In the genomic region with DNA sequence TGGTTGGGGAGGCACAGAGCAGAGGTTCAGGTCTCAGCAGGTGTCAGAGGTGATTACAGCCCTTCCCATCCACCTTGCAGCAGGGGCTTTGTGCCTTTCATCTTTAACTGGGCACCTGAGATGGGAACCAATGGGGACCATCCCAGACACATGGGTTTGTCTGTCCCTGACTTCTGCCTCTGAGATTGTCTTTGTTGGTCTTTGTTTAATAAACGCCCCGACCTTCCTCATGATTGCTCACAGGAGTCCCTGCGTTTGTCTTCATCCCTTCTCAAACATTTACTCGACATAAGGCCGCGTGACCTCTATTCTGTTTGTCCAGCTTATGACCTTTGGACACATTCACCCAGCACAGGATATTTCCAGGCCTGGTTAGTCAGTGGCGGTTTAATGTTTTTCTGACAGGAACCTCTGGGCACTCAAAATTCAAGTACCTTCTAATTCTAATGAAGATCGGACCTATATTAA, we compare ENCODE assay signal across 1 cellular context.
TF ChIP-seq lines count a peak whose summit lies in the region.

No MANE protein-coding gene starts in this region.

TF ChIP-seq in HepG2, 621 proteins besides CTCF, POLR2A, EP300 and RAD21 (continued from another document and continues in another):
- TF ChIP-seq, protein P1, sequence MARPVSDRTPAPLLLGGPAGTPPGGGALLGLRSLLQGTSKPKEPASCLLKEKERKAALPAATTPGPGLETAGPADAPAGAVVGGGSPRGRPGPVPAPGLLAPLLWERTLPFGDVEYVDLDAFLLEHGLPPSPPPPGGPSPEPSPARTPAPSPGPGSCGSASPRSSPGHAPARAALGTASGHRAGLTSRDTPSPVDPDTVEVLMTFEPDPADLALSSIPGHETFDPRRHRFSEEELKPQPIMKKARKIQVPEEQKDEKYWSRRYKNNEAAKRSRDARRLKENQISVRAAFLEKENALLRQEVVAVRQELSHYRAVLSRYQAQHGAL (CRISPR knock-in tag; IDR thresholded peaks at IDR 0.05; ENCODE audit: not compliant biosample characterization), result no peak
- TF ChIP-seq CBX5 (CRISPR knock-in tag; IDR thresholded peaks at IDR 0.05; ENCODE audit: borderline replicate concordance) (no peak), GTF3A (CRISPR knock-in tag; conservative IDR thresholded peaks at IDR 0.05) (no peak), FOXK1 (CRISPR knock-in tag; IDR thresholded peaks at IDR 0.05; ENCODE audit: borderline replicate concordance, low read depth) (peak; percentile 56; the same call in 1 of the 2 replicates), HNRNPH1 (optimal IDR thresholded peaks at IDR 0.05; ENCODE audit: low read depth, low read length) (no peak), ZNF205 (CRISPR knock-in tag; IDR thresholded peaks at IDR 0.05) (peak; percentile 60; the same call in 1 of the 2 replicates), JUN (CRISPR knock-in tag; IDR thresholded peaks at IDR 0.05) (no peak), THAP11 (CRISPR knock-in tag; IDR thresholded peaks at IDR 0.05) (peak; percentile 87), SRY (CRISPR knock-in tag; IDR thresholded peaks at IDR 0.05) (0 out of 2 replicates have a peak, but pooled peaks have one; percentile 32), AKAP8 (CRISPR knock-in tag; IDR thresholded peaks at IDR 0.05) (no peak), SALL1 (CRISPR knock-in tag; IDR thresholded peaks at IDR 0.05) (peak; percentile 79), PHF20 (CRISPR knock-in tag; IDR thresholded peaks at IDR 0.05) (no peak), ZNF569 (CRISPR knock-in tag; IDR thresholded peaks at IDR 0.05; ENCODE audit: borderline replicate concordance) (no peak), NR1H2 (CRISPR knock-in tag; IDR thresholded peaks at IDR 0.05; ENCODE audit: borderline replicate concordance, low read depth) (no peak), MIER2 (CRISPR knock-in tag; IDR thresholded peaks at IDR 0.05) (peak; percentile 60; the same call in 1 of the 2 replicates), POLR2AphosphoS5 (IDR thresholded peaks at IDR 0.05; ENCODE audit: low read depth, low read length) (no peak), TBL1XR1 (IDR thresholded peaks at IDR 0.05; ENCODE audit: borderline replicate concordance, low read length, partially characterized antibody) (no peak), KLF11 (CRISPR knock-in tag; IDR thresholded peaks at IDR 0.05) (no peak), NRL (CRISPR knock-in tag; IDR thresholded peaks at IDR 0.05; ENCODE audit: borderline replicate concordance) (no peak), HOXD1 (CRISPR knock-in tag; IDR thresholded peaks at IDR 0.05) (no peak), ZMYM4 (CRISPR knock-in tag; IDR thresholded peaks at IDR 0.05) (peak; percentile 67; the same call in 1 of the 2 replicates), SIX4 (CRISPR knock-in tag; IDR thresholded peaks at IDR 0.05) (no peak; the same call in none of the 2 replicates), ZNF619 (CRISPR knock-in tag; IDR thresholded peaks at IDR 0.05) (no peak), MED8 (CRISPR knock-in tag; IDR thresholded peaks at IDR 0.05; ENCODE audit: insufficient replicate concordance) (no peak), ZNF34 (CRISPR knock-in tag; IDR thresholded peaks at IDR 0.05; ENCODE audit: borderline replicate concordance) (no peak), HOXA3 (CRISPR knock-in tag; IDR thresholded peaks at IDR 0.05) (peak; percentile 69; the same call in 1 of the 2 replicates), ZNF441 (CRISPR knock-in tag; IDR thresholded peaks at IDR 0.05; ENCODE audit: borderline replicate concordance) (no peak), ZNF33A (CRISPR knock-in tag; IDR thresholded peaks at IDR 0.05; ENCODE audit: borderline replicate concordance) (no peak), IRX3 (CRISPR knock-in tag; IDR thresholded peaks at IDR 0.05; ENCODE audit: borderline replicate concordance, low read depth) (no peak), TBX2 (CRISPR knock-in tag; IDR thresholded peaks at IDR 0.05; ENCODE audit: borderline replicate concordance) (peak; percentile 94), ZNF282 (IDR thresholded peaks at IDR 0.05; ENCODE audit: partially characterized antibody) (no peak), RFXAP (CRISPR knock-in tag; IDR thresholded peaks at IDR 0.05; ENCODE audit: borderline replicate concordance) (no peak), REXO4 (CRISPR knock-in tag; IDR thresholded peaks at IDR 0.05; ENCODE audit: borderline replicate concordance) (no peak)
- TF ChIP-seq, protein P2, sequence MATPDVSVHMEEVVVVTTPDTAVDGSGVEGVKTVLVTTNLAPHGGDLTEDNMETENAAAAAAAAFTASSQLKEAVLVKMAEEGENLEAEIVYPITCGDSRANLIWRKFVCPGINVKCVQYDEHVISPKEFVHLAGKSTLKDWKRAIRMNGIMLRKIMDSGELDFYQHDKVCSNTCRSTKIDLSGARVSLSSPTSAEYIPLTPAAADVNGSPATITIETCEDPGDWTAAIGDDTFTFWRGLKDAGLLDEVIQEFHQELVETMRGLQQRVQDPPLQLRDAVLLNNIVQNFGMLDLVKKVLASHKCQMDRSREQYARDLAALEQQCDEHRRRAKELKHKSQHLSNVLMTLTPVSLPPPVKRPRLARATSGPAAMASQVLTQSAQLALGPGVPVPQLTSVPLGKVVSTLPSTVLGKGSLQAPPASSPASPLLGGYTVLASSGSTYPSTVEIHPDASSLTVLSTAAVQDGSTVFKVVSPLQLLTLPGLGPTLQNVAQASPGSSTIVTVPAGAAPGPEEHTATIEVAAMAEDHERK (CRISPR knock-in tag; IDR thresholded peaks at IDR 0.05; ENCODE audit: low read depth), result no peak
- TF ChIP-seq, protein P3, sequence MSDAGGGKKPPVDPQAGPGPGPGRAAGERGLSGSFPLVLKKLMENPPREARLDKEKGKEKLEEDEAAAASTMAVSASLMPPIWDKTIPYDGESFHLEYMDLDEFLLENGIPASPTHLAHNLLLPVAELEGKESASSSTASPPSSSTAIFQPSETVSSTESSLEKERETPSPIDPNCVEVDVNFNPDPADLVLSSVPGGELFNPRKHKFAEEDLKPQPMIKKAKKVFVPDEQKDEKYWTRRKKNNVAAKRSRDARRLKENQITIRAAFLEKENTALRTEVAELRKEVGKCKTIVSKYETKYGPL (CRISPR knock-in tag; IDR thresholded peaks at IDR 0.05), result no peak; the same call in 1 of the 2 replicates
- TF ChIP-seq, protein P4, sequence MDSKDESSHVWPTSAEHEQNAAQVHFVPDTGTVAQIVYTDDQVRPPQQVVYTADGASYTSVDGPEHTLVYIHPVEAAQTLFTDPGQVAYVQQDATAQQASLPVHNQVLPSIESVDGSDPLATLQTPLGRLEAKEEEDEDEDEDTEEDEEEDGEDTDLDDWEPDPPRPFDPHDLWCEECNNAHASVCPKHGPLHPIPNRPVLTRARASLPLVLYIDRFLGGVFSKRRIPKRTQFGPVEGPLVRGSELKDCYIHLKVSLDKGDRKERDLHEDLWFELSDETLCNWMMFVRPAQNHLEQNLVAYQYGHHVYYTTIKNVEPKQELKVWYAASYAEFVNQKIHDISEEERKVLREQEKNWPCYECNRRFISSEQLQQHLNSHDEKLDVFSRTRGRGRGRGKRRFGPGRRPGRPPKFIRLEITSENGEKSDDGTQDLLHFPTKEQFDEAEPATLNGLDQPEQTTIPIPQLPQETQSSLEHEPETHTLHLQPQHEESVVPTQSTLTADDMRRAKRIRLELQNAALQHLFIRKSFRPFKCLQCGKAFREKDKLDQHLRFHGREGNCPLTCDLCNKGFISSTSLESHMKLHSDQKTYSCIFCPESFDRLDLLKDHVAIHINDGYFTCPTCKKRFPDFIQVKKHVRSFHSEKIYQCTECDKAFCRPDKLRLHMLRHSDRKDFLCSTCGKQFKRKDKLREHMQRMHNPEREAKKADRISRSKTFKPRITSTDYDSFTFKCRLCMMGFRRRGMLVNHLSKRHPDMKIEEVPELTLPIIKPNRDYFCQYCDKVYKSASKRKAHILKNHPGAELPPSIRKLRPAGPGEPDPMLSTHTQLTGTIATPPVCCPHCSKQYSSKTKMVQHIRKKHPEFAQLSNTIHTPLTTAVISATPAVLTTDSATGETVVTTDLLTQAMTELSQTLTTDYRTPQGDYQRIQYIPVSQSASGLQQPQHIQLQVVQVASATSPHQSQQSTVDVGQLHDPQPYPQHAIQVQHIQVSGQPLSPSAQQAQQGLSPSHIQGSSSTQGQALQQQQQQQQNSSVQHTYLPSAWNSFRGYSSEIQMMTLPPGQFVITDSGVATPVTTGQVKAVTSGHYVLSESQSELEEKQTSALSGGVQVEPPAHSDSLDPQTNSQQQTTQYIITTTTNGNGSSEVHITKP (CRISPR knock-in tag; IDR thresholded peaks at IDR 0.05; ENCODE audit: low read depth), result no peak
- TF ChIP-seq, protein P5, sequence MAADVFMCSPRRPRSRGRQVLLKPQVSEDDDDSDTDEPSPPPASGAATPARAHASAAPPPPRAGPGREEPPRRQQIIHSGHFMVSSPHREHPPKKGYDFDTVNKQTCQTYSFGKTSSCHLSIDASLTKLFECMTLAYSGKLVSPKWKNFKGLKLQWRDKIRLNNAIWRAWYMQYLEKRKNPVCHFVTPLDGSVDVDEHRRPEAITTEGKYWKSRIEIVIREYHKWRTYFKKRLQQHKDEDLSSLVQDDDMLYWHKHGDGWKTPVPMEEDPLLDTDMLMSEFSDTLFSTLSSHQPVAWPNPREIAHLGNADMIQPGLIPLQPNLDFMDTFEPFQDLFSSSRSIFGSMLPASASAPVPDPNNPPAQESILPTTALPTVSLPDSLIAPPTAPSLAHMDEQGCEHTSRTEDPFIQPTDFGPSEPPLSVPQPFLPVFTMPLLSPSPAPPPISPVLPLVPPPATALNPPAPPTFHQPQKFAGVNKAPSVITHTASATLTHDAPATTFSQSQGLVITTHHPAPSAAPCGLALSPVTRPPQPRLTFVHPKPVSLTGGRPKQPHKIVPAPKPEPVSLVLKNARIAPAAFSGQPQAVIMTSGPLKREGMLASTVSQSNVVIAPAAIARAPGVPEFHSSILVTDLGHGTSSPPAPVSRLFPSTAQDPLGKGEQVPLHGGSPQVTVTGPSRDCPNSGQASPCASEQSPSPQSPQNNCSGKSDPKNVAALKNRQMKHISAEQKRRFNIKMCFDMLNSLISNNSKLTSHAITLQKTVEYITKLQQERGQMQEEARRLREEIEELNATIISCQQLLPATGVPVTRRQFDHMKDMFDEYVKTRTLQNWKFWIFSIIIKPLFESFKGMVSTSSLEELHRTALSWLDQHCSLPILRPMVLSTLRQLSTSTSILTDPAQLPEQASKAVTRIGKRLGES (CRISPR knock-in tag; IDR thresholded peaks at IDR 0.05; ENCODE audit: borderline replicate concordance), result peak; percentile 77; the same call in 1 of the 2 replicates
- TF ChIP-seq, protein P6, sequence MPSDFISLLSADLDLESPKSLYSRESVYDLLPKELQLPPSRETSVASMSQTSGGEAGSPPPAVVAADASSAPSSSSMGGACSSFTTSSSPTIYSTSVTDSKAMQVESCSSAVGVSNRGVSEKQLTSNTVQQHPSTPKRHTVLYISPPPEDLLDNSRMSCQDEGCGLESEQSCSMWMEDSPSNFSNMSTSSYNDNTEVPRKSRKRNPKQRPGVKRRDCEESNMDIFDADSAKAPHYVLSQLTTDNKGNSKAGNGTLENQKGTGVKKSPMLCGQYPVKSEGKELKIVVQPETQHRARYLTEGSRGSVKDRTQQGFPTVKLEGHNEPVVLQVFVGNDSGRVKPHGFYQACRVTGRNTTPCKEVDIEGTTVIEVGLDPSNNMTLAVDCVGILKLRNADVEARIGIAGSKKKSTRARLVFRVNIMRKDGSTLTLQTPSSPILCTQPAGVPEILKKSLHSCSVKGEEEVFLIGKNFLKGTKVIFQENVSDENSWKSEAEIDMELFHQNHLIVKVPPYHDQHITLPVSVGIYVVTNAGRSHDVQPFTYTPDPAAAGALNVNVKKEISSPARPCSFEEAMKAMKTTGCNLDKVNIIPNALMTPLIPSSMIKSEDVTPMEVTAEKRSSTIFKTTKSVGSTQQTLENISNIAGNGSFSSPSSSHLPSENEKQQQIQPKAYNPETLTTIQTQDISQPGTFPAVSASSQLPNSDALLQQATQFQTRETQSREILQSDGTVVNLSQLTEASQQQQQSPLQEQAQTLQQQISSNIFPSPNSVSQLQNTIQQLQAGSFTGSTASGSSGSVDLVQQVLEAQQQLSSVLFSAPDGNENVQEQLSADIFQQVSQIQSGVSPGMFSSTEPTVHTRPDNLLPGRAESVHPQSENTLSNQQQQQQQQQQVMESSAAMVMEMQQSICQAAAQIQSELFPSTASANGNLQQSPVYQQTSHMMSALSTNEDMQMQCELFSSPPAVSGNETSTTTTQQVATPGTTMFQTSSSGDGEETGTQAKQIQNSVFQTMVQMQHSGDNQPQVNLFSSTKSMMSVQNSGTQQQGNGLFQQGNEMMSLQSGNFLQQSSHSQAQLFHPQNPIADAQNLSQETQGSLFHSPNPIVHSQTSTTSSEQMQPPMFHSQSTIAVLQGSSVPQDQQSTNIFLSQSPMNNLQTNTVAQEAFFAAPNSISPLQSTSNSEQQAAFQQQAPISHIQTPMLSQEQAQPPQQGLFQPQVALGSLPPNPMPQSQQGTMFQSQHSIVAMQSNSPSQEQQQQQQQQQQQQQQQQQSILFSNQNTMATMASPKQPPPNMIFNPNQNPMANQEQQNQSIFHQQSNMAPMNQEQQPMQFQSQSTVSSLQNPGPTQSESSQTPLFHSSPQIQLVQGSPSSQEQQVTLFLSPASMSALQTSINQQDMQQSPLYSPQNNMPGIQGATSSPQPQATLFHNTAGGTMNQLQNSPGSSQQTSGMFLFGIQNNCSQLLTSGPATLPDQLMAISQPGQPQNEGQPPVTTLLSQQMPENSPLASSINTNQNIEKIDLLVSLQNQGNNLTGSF (CRISPR knock-in tag; IDR thresholded peaks at IDR 0.05), result no peak
- TF ChIP-seq, protein P7, sequence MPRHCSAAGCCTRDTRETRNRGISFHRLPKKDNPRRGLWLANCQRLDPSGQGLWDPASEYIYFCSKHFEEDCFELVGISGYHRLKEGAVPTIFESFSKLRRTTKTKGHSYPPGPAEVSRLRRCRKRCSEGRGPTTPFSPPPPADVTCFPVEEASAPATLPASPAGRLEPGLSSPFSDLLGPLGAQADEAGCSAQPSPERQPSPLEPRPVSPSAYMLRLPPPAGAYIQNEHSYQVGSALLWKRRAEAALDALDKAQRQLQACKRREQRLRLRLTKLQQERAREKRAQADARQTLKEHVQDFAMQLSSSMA (CRISPR knock-in tag; IDR thresholded peaks at IDR 0.05), result no peak
- TF ChIP-seq, protein P8, sequence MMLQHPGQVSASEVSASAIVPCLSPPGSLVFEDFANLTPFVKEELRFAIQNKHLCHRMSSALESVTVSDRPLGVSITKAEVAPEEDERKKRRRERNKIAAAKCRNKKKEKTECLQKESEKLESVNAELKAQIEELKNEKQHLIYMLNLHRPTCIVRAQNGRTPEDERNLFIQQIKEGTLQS (CRISPR knock-in tag; IDR thresholded peaks at IDR 0.05), result peak; percentile 34; the same call in 1 of the 2 replicates
- TF ChIP-seq, protein P9, sequence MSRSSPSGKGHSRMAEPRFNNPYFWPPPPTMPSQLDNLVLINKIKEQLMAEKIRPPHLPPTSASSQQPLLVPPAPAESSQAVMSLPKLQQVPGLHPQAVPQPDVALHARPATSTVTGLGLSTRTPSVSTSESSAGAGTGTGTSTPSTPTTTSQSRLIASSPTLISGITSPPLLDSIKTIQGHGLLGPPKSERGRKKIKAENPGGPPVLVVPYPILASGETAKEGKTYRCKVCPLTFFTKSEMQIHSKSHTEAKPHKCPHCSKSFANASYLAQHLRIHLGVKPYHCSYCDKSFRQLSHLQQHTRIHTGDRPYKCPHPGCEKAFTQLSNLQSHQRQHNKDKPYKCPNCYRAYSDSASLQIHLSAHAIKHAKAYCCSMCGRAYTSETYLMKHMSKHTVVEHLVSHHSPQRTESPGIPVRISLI (CRISPR knock-in tag; IDR thresholded peaks at IDR 0.05; ENCODE audit: borderline replicate concordance), result no peak
- TF ChIP-seq, protein P10, sequence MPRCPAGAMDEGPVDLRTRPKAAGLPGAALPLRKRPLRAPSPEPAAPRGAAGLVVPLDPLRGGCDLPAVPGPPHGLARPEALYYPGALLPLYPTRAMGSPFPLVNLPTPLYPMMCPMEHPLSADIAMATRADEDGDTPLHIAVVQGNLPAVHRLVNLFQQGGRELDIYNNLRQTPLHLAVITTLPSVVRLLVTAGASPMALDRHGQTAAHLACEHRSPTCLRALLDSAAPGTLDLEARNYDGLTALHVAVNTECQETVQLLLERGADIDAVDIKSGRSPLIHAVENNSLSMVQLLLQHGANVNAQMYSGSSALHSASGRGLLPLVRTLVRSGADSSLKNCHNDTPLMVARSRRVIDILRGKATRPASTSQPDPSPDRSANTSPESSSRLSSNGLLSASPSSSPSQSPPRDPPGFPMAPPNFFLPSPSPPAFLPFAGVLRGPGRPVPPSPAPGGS (CRISPR knock-in tag; IDR thresholded peaks at IDR 0.05), result 0 out of 2 replicates have a peak, but pooled peaks have one; percentile 32
